In genomic region chrX:2781226-2781571, GRCh38 we compare ENCODE assay signal across 1 cellular context.
TF ChIP-seq lines count a peak whose summit lies in the region.

No MANE protein-coding gene starts in this region.

TF ChIP-seq in WTC11, 78 proteins besides CTCF, POLR2A, EP300 and RAD21:
- TF ChIP-seq, protein P1, sequence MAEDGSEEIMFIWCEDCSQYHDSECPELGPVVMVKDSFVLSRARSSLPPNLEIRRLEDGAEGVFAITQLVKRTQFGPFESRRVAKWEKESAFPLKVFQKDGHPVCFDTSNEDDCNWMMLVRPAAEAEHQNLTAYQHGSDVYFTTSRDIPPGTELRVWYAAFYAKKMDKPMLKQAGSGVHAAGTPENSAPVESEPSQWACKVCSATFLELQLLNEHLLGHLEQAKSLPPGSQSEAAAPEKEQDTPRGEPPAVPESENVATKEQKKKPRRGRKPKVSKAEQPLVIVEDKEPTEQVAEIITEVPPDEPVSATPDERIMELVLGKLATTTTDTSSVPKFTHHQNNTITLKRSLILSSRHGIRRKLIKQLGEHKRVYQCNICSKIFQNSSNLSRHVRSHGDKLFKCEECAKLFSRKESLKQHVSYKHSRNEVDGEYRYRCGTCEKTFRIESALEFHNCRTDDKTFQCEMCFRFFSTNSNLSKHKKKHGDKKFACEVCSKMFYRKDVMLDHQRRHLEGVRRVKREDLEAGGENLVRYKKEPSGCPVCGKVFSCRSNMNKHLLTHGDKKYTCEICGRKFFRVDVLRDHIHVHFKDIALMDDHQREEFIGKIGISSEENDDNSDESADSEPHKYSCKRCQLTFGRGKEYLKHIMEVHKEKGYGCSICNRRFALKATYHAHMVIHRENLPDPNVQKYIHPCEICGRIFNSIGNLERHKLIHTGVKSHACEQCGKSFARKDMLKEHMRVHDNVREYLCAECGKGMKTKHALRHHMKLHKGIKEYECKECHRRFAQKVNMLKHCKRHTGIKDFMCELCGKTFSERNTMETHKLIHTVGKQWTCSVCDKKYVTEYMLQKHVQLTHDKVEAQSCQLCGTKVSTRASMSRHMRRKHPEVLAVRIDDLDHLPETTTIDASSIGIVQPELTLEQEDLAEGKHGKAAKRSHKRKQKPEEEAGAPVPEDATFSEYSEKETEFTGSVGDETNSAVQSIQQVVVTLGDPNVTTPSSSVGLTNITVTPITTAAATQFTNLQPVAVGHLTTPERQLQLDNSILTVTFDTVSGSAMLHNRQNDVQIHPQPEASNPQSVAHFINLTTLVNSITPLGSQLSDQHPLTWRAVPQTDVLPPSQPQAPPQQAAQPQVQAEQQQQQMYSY (CRISPR knock-in tag; IDR thresholded peaks at IDR 0.05), result no peak
- TF ChIP-seq ZNF396 (CRISPR knock-in tag; IDR thresholded peaks at IDR 0.05; ENCODE audit: borderline replicate concordance) (no peak), TEAD4 (CRISPR knock-in tag; IDR thresholded peaks at IDR 0.05) (no peak), CREM (CRISPR knock-in tag; IDR thresholded peaks at IDR 0.05) (no peak), CBFB (CRISPR knock-in tag; IDR thresholded peaks at IDR 0.05; ENCODE audit: low read depth) (no peak), ZNF138 (CRISPR knock-in tag; conservative IDR thresholded peaks at IDR 0.05) (no peak), ZMAT4 (CRISPR knock-in tag; IDR thresholded peaks at IDR 0.05) (no peak), PREB (CRISPR knock-in tag; IDR thresholded peaks at IDR 0.05; ENCODE audit: borderline replicate concordance) (no peak), ZNF263 (CRISPR knock-in tag; IDR thresholded peaks at IDR 0.05; ENCODE audit: low read depth) (no peak), MLX (CRISPR knock-in tag; IDR thresholded peaks at IDR 0.05) (no peak), FOXP1 (CRISPR knock-in tag; IDR thresholded peaks at IDR 0.05; ENCODE audit: borderline replicate concordance) (no peak)
- TF ChIP-seq, protein P2, sequence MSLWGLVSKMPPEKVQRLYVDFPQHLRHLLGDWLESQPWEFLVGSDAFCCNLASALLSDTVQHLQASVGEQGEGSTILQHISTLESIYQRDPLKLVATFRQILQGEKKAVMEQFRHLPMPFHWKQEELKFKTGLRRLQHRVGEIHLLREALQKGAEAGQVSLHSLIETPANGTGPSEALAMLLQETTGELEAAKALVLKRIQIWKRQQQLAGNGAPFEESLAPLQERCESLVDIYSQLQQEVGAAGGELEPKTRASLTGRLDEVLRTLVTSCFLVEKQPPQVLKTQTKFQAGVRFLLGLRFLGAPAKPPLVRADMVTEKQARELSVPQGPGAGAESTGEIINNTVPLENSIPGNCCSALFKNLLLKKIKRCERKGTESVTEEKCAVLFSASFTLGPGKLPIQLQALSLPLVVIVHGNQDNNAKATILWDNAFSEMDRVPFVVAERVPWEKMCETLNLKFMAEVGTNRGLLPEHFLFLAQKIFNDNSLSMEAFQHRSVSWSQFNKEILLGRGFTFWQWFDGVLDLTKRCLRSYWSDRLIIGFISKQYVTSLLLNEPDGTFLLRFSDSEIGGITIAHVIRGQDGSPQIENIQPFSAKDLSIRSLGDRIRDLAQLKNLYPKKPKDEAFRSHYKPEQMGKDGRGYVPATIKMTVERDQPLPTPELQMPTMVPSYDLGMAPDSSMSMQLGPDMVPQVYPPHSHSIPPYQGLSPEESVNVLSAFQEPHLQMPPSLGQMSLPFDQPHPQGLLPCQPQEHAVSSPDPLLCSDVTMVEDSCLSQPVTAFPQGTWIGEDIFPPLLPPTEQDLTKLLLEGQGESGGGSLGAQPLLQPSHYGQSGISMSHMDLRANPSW (CRISPR knock-in tag; conservative IDR thresholded peaks at IDR 0.05; ENCODE audit: low read depth), result no peak
- TF ChIP-seq, protein P3, sequence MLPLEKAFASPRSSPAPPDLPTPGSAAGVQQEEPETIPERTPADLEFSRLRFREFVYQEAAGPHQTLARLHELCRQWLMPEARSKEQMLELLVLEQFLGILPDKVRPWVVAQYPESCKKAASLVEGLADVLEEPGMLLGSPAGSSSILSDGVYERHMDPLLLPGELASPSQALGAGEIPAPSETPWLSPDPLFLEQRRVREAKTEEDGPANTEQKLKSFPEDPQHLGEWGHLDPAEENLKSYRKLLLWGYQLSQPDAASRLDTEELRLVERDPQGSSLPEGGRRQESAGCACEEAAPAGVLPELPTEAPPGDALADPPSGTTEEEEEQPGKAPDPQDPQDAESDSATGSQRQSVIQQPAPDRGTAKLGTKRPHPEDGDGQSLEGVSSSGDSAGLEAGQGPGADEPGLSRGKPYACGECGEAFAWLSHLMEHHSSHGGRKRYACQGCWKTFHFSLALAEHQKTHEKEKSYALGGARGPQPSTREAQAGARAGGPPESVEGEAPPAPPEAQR (CRISPR knock-in tag; IDR thresholded peaks at IDR 0.05), result no peak
